1 cellular context compared by ENCODE assay signal in the genomic region with DNA sequence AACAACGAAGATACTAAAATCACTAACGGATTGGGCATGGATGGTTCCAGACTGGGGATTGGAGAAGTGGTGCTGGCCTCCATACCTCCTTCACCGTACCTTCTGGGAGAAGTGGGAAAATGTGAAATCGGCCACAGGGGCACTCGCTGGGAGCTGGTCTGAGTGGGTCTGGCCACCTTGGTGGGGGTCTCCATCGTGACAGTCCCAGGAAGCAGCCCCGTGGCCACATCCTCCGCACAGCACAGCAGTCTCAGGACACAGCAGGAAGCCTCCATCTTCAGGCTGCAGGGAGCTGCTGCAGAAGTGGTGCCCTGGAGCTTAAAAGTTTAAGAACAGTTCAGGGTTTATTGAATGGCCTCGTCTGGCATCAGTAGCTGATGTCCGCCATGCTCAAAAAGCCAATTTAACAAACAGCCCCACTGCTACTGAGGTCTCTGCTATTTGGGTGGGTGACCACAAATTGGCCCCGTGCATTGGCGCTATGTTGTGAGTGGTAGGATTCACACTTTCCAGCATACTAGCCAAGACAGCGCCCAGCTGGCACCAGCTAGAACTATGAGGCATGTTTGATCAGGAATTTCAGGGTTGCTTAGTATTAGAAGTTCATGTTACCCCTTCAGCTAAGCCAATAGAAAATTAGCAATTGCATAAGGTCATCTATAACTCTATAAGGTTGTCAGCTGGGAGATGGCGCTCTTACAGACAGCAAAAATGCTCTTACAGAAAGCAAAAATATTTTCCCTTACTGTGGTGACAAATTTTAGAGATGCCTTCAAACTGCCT.
TF ChIP-seq lines count a peak whose summit lies in the region.

No MANE protein-coding gene starts in this region.

TF ChIP-seq in GM23338, 12 proteins besides CTCF, POLR2A, EP300 and RAD21 (continued from another document):
- TF ChIP-seq, protein P1, sequence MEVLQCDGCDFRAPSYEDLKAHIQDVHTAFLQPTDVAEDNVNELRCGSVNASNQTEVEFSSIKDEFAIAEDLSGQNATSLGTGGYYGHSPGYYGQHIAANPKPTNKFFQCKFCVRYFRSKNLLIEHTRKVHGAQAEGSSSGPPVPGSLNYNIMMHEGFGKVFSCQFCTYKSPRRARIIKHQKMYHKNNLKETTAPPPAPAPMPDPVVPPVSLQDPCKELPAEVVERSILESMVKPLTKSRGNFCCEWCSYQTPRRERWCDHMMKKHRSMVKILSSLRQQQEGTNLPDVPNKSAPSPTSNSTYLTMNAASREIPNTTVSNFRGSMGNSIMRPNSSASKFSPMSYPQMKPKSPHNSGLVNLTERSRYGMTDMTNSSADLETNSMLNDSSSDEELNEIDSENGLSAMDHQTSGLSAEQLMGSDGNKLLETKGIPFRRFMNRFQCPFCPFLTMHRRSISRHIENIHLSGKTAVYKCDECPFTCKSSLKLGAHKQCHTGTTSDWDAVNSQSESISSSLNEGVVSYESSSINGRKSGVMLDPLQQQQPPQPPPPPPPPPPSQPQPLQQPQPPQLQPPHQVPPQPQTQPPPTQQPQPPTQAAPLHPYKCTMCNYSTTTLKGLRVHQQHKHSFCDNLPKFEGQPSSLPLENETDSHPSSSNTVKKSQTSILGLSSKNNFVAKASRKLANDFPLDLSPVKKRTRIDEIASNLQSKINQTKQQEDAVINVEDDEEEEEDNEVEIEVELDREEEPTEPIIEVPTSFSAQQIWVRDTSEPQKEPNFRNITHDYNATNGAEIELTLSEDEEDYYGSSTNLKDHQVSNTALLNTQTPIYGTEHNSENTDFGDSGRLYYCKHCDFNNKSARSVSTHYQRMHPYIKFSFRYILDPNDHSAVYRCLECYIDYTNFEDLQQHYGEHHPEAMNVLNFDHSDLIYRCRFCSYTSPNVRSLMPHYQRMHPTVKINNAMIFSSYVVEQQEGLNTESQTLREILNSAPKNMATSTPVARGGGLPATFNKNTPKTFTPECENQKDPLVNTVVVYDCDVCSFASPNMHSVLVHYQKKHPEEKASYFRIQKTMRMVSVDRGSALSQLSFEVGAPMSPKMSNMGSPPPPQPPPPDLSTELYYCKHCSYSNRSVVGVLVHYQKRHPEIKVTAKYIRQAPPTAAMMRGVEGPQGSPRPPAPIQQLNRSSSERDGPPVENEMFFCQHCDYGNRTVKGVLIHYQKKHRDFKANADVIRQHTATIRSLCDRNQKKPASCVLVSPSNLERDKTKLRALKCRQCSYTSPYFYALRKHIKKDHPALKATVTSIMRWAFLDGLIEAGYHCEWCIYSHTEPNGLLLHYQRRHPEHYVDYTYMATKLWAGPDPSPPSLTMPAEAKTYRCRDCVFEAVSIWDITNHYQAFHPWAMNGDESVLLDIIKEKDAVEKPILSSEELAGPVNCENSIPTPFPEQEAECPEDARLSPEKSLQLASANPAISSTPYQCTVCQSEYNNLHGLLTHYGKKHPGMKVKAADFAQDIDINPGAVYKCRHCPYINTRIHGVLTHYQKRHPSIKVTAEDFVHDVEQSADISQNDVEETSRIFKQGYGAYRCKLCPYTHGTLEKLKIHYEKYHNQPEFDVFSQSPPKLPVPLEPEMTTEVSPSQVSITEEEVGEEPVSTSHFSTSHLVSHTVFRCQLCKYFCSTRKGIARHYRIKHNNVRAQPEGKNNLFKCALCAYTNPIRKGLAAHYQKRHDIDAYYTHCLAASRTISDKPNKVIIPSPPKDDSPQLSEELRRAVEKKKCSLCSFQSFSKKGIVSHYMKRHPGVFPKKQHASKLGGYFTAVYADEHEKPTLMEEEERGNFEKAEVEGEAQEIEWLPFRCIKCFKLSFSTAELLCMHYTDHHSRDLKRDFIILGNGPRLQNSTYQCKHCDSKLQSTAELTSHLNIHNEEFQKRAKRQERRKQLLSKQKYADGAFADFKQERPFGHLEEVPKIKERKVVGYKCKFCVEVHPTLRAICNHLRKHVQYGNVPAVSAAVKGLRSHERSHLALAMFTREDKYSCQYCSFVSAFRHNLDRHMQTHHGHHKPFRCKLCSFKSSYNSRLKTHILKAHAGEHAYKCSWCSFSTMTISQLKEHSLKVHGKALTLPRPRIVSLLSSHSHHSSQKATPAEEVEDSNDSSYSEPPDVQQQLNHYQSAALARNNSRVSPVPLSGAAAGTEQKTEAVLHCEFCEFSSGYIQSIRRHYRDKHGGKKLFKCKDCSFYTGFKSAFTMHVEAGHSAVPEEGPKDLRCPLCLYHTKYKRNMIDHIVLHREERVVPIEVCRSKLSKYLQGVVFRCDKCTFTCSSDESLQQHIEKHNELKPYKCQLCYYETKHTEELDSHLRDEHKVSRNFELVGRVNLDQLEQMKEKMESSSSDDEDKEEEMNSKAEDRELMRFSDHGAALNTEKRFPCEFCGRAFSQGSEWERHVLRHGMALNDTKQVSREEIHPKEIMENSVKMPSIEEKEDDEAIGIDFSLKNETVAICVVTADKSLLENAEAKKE (CRISPR knock-in tag; IDR thresholded peaks at IDR 0.05), result no peak
- no peak for TF ChIP-seq JUNB (IDR thresholded peaks at IDR 0.05; ENCODE audit: unreplicated experiment)
